ENCODE assay signal across 8 cellular contexts in the genomic region with DNA sequence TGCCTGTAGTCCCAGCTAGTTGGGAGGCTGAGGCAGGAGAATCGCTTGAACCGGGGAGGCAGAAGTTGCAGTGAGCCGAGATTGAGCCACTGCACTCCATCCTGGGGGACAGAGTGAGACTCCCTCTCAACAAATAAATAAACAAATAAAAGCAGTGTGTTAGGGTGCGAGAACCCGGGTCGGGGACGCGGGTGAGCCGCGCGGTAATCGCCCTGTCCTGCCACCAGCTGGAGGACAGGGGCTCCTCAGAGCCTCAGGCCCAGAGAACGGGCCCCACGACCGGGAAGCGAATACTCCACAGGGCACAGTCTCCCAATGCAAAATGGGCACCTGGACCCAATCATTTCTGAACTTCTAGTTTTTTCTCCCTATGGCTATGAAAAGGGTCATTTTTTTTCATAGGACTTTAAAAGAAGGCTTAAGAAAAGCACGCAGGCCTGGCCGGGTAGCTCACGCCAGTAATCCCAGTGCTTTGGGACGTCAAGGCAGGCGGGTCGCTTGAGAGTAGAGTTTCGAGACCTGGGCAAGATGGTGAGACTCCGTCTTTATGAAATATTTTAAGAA. TPM values are rescaled to one million over a fixed set of nuclear protein-coding genes. Genes with fewer than 3 reads are reported as not detected.
DNase-seq lines count a peak whose midpoint lies in the region; ATAC-seq, FAIRE-seq and TF ChIP-seq lines count a peak whose summit lies in the region.

No MANE protein-coding gene starts in this region.

- H3K9me2 ChIP-seq in GM23338 (ENCODE audit: insufficient read depth), result no peaks in the 10 kb centered on the region

- H3K36me3 Mint-ChIP-seq in GM23338 (ENCODE audit: low read depth), result peaks cover 46% of the 10 kb centered on the region

- TF ChIP-seq CTCF in GM23338 (conservative IDR thresholded peaks at IDR 0.05; ENCODE audit: low read depth in 2 of 2), result no peak
- TF ChIP-seq CTCF in pancreas (IDR thresholded peaks at IDR 0.05), result no peak

- peak; percentile 28 for ATAC-seq in GM23338
- ATAC-seq in pancreas, result no peak
- ATAC-seq in activated CD4-positive, CD25-positive, alpha-beta regulatory T cell treated with anti-CD3 and anti-CD28 coated beads, Interleukin-2, amount 50 U/mL, for 24 hours, result no peak
- ATAC-seq in HG02610 (IDR thresholded peaks at IDR 0.05; ENCODE audit: unreplicated experiment), result no peak
- no peak for ATAC-seq in GM18868 (IDR thresholded peaks at IDR 0.05; ENCODE audit: unreplicated experiment)

- intact Hi-C loops in pancreas (cut with DNase I), result no loop called here

- no peaks in the 10 kb centered on the region for H3K27me3 ChIP-seq in GM23338 (ENCODE audit: insufficient read depth)
- no peaks in the 10 kb centered on the region for H3K27me3 ChIP-seq in endocrine pancreas (ENCODE audit: control insufficient read depth, insufficient read depth, low read length)
- H3K27me3 ChIP-seq in pancreas, result no peaks in the 10 kb centered on the region

- FAIRE-seq in pancreas (lab: Jason Lieb, UNC), result no peak

- H3F3A ChIP-seq in GM23338 (replicated peaks; ENCODE audit: low read depth), result no peaks in the 10 kb centered on the region; the same call in 1 of the 2 replicates

- peaks cover 30% of the 10 kb centered on the region for H3K36me3 ChIP-seq in GM23338 (ENCODE audit: insufficient read depth)
- no peaks in the 10 kb centered on the region for H3K36me3 ChIP-seq in endocrine pancreas (ENCODE audit: control insufficient read depth, insufficient read depth, low read length)
- H3K36me3 ChIP-seq in pancreas, result peaks cover 0 to 2% (median 0%) of the 10 kb centered on the region in 3 donors

- peak overlapping the region; percentile 79 for H3K4me3 ChIP-seq in GM23338
- H3K4me3 ChIP-seq in endocrine pancreas (ENCODE audit: control insufficient read depth, insufficient read depth, low read length), result peak overlapping the region; percentile 32
- peak overlapping the region; percentile 61 to 92 (median 77) for H3K4me3 ChIP-seq in pancreas

- no peak overlapping the region for H2AFZ ChIP-seq in GM23338

- peak overlapping the region; percentile 76 for H3K4me2 ChIP-seq in GM23338

- peaks cover 20% of the 10 kb centered on the region for H3K27me3 Mint-ChIP-seq in GM23338 (ENCODE audit: insufficient read depth, low read depth, poor library complexity)

- H3K9me3 Mint-ChIP-seq in GM23338, result no peaks in the 10 kb centered on the region

- H3K4me3 Mint-ChIP-seq in GM23338, result peak overlapping the region; percentile 99

- H3K4me1 Mint-ChIP-seq in GM23338, result peaks cover 39% of the 10 kb centered on the region

- H3K9me3 ChIP-seq in endocrine pancreas (ENCODE audit: control insufficient read depth, low read length) (no peaks in the 10 kb centered on the region), pancreas (no peaks in the 10 kb centered on the region)

- peak overlapping the region; percentile 100 for H3K27ac Mint-ChIP-seq in GM23338

- no peak overlapping the region for H3K9ac ChIP-seq in endocrine pancreas (ENCODE audit: control insufficient read depth, insufficient read depth, low read length)

- H3K79me2 ChIP-seq in GM23338 (replicated peaks; ENCODE audit: insufficient read depth), result peaks cover 42% of the 10 kb centered on the region

- H3K27ac ChIP-seq in GM23338 (ENCODE audit: low read depth) (peak overlapping the region; percentile 96), pancreas (peak overlapping the region; percentile 32 to 86 (median 70))

- H3K4me1 ChIP-seq in GM23338 (ENCODE audit: insufficient read depth), result peaks cover 24% of the 10 kb centered on the region
- no peaks in the 10 kb centered on the region for H3K4me1 ChIP-seq in endocrine pancreas (ENCODE audit: control insufficient read depth, insufficient read depth, low read length)
- peaks cover 0 to 27% (median 5%) of the 10 kb centered on the region in 3 donors for H3K4me1 ChIP-seq in pancreas

- DNase-seq in GM23338 (ENCODE audit: low spot score) (peak; percentile 52), RPMI8226 (peak; percentile 56), pancreas (no peak), NAMALWA (ENCODE audit: low spot score) (no peak)

- H4K20me1 ChIP-seq in GM23338 (replicated peaks; ENCODE audit: insufficient read depth), result peaks cover 8% of the 10 kb centered on the region

- WGBS in pancreas, 2 donors, result 82 to 83% methylated on average over 24 of the region's 24 CpGs

TF ChIP-seq in GM23338, 12 proteins besides CTCF, POLR2A, EP300 and RAD21:
- TF ChIP-seq ZNF114 (CRISPR knock-in tag; IDR thresholded peaks at IDR 0.05) (no peak), CREB1 (CRISPR knock-in tag; IDR thresholded peaks at IDR 0.05; ENCODE audit: low read depth) (no peak)
- TF ChIP-seq, protein P1, sequence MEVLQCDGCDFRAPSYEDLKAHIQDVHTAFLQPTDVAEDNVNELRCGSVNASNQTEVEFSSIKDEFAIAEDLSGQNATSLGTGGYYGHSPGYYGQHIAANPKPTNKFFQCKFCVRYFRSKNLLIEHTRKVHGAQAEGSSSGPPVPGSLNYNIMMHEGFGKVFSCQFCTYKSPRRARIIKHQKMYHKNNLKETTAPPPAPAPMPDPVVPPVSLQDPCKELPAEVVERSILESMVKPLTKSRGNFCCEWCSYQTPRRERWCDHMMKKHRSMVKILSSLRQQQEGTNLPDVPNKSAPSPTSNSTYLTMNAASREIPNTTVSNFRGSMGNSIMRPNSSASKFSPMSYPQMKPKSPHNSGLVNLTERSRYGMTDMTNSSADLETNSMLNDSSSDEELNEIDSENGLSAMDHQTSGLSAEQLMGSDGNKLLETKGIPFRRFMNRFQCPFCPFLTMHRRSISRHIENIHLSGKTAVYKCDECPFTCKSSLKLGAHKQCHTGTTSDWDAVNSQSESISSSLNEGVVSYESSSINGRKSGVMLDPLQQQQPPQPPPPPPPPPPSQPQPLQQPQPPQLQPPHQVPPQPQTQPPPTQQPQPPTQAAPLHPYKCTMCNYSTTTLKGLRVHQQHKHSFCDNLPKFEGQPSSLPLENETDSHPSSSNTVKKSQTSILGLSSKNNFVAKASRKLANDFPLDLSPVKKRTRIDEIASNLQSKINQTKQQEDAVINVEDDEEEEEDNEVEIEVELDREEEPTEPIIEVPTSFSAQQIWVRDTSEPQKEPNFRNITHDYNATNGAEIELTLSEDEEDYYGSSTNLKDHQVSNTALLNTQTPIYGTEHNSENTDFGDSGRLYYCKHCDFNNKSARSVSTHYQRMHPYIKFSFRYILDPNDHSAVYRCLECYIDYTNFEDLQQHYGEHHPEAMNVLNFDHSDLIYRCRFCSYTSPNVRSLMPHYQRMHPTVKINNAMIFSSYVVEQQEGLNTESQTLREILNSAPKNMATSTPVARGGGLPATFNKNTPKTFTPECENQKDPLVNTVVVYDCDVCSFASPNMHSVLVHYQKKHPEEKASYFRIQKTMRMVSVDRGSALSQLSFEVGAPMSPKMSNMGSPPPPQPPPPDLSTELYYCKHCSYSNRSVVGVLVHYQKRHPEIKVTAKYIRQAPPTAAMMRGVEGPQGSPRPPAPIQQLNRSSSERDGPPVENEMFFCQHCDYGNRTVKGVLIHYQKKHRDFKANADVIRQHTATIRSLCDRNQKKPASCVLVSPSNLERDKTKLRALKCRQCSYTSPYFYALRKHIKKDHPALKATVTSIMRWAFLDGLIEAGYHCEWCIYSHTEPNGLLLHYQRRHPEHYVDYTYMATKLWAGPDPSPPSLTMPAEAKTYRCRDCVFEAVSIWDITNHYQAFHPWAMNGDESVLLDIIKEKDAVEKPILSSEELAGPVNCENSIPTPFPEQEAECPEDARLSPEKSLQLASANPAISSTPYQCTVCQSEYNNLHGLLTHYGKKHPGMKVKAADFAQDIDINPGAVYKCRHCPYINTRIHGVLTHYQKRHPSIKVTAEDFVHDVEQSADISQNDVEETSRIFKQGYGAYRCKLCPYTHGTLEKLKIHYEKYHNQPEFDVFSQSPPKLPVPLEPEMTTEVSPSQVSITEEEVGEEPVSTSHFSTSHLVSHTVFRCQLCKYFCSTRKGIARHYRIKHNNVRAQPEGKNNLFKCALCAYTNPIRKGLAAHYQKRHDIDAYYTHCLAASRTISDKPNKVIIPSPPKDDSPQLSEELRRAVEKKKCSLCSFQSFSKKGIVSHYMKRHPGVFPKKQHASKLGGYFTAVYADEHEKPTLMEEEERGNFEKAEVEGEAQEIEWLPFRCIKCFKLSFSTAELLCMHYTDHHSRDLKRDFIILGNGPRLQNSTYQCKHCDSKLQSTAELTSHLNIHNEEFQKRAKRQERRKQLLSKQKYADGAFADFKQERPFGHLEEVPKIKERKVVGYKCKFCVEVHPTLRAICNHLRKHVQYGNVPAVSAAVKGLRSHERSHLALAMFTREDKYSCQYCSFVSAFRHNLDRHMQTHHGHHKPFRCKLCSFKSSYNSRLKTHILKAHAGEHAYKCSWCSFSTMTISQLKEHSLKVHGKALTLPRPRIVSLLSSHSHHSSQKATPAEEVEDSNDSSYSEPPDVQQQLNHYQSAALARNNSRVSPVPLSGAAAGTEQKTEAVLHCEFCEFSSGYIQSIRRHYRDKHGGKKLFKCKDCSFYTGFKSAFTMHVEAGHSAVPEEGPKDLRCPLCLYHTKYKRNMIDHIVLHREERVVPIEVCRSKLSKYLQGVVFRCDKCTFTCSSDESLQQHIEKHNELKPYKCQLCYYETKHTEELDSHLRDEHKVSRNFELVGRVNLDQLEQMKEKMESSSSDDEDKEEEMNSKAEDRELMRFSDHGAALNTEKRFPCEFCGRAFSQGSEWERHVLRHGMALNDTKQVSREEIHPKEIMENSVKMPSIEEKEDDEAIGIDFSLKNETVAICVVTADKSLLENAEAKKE (CRISPR knock-in tag; IDR thresholded peaks at IDR 0.05), result no peak
- TF ChIP-seq, protein P2, sequence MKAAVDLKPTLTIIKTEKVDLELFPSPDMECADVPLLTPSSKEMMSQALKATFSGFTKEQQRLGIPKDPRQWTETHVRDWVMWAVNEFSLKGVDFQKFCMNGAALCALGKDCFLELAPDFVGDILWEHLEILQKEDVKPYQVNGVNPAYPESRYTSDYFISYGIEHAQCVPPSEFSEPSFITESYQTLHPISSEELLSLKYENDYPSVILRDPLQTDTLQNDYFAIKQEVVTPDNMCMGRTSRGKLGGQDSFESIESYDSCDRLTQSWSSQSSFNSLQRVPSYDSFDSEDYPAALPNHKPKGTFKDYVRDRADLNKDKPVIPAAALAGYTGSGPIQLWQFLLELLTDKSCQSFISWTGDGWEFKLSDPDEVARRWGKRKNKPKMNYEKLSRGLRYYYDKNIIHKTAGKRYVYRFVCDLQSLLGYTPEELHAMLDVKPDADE (IDR thresholded peaks at IDR 0.05), result no peak
TF ChIP-seq in GM23338: peak in this region for 0.

RNA-seq across cellular contexts. Expression of a gene that starts 0.7 kb away (rescaled TPM):
- 287 and 325 TPM in 2 replicates for total RNA-seq in GM23338 (2014; rRNA removed; shearing (Covaris generic))
- 282 and 288 TPM in 2 replicates for polyA plus RNA-seq in GM23338 (2016; fragmentation: Nextera tagmentation; extraction: Ambion mirVana)
- 10 to 100 TPM in 5 of 6 donors, 1 to 10 TPM in 1; 9.3 to 17.7 (median 13.6) TPM for total RNA-seq in pancreas
- polyA plus RNA-seq in pancreas, result 1 to 10 TPM; 7.2 to 9.8 TPM

RNA-seq across cellular contexts. Expression of a gene that starts 18.3 kb away (rescaled TPM):
- 19.3 and 22.6 TPM in 2 replicates for total RNA-seq in GM23338 (2014; rRNA removed; shearing (Covaris generic))
- 10.9 and 12.1 TPM in 2 replicates for polyA plus RNA-seq in GM23338 (2016; fragmentation: Nextera tagmentation; extraction: Ambion mirVana)
- 10 to 100 TPM in 2 of 6 donors, 1 to 10 TPM in 4; 1.8 to 15.9 (median 2.9) TPM for total RNA-seq in pancreas
- polyA plus RNA-seq in pancreas, result 1 to 10 TPM; 5.2 to 7.1 TPM

Comparison
In these comparisons a context has a peak if more than half of its experiments do, and no peak if none do; other contexts are left out.
1. DNase-seq: peak in GM23338 (single experiment) and RPMI8226 (single experiment); none in pancreas (0 of 6) and NAMALWA (single experiment).
2. RNA of a gene that starts 0.7 kb away (total RNA-seq): 287 to 325 TPM in GM23338; 9.3 to 17.7 TPM in pancreas; every median in the first group is over 10 times any median in the second.
3. Peak in every context shown above with its lines, with median percentiles within 50 percentile points of each other: H3K4me3 ChIP-seq.